32 cellular contexts compared by ENCODE assay signal in the genomic region with DNA sequence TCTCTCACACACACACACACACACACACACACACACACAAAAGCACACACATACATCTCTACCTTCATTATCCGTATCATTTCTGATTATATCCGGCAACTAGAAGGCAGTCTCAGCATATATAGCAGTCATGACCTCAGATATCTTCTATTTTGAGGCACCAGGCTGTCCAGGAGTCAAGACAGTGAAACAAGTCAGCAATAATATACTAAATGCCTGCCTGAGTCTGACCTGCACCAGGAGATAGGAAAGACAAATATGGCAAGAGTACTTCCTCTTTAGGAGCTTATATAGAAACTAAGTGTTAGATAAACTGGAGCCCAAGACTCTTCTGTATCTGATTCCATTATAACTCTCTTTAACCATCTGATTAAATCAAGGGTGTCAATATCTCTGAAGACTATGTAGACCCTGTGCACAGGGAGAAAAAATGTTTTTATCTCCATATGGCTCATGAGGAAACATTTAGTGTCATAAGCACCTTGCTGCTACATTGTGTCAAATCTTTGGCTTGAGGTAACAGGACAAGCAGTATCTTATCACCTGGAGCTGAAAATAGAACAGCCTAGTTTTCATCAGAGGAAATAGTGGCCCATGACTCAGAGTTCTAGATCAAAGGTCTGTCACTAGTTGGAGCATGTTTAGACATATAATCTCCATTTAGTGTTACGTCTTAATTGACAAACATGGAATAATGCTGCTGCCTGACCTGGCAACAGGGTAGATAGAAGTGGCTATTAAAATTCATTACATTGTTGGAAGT. TPM values are rescaled to one million over a fixed set of nuclear protein-coding genes. Genes with fewer than 3 reads are reported as not detected.
DNase-seq lines count a peak whose midpoint lies in the region; ATAC-seq and TF ChIP-seq lines count a peak whose summit lies in the region.
"Had no signal": no experiment of that assay in that cellular context is flagged by ENCODE, and none has a peak within 500 bp of the region (broad histone marks: within the 10 kb centered on the region; RNA-seq: fewer than 3 reads in every experiment).

No MANE protein-coding gene starts in this region.

- no peak for TF ChIP-seq POLR2A in gastrocnemius medialis (IDR thresholded peaks at IDR 0.05)

- in situ Hi-C loops in gastrocnemius medialis (cut with MboI; ENCODE audit: low sequenced_read_pairs in 4 of 4): no loop called here

- intact Hi-C loops in gastrocnemius medialis (cut with DNase I; ENCODE audit: low total_unique reads): no loop called here

- peak in 1 of 2 donors; percentile 24 for DNase-seq in cardiac muscle cell (ENCODE audit: low read depth in 1 of 2, low spot score in 1 of 2)
- DNase-seq in right atrium auricular region (ENCODE audit: low spot score): no peak
- DNase-seq in OCI-M1 (lab: John Stamatoyannopoulos, UW): peak; percentile 18
- DNase-seq in foreskin keratinocyte: peak; percentile 32 to 52
- no peak for DNase-seq in gastrocnemius medialis
- no peak for DNase-seq in AG20443 (ENCODE audit: low spot score)
- DNase-seq in middle frontal gyrus (ENCODE audit: extremely low spot score, low spot score): no peak
- DNase-seq: activated CD4-positive, alpha-beta memory T cell treated with anti-CD3 and anti-CD28 coated beads, Interleukin-2, amount 10 ng/mL, durations not matched to agents 7 days and 5 days; activated CD8-positive, alpha-beta memory T cell treated with anti-CD3 and anti-CD28 coated beads, Interleukin-2, amount 50 U/mL, for 48 hours; activated naive CD4-positive, alpha-beta T cell treated with anti-CD3 and anti-CD28 coated beads, Interleukin-2, amount 50 U/mL, for 16 hours; amniotic stem cell; colonic mucosa; COR-L47; effector CD8-positive, alpha-beta T cell; foreskin fibroblast; H9; left ventricle myocardium inferior; NCI-H2081; NCI-H446 treated with DMSO at 0.1 percent for 48 hours; stimulated activated CD4-positive, alpha-beta T cell treated with anti-CD3 and anti-CD28 coated beads, Interleukin-12 subunit alpha, Interleukin-12 subunit beta, amount 100 ng/mL, for 4 hours; stimulated activated CD4-positive, alpha-beta T cell treated with anti-CD3 and anti-CD28 coated beads, Interleukin-4, amount 100 ng/mL, for 1 hour; upper lobe of left lung had no signal

- peaks cover 13% of the 10 kb centered on the region for H3K4me1 ChIP-seq in cardiac muscle cell (ENCODE audit: low read depth)
- H3K4me1 ChIP-seq in right atrium auricular region: no peaks in the 10 kb centered on the region
- H3K4me1 ChIP-seq in foreskin keratinocyte: peaks cover 5% of the 10 kb centered on the region
- H3K4me1 ChIP-seq in gastrocnemius medialis: peaks cover 0 to 16% of the 10 kb centered on the region in 2 donors
- H3K4me1 ChIP-seq: BLaER1 treated with 17β-estradiol and CSF1 and Interleukin-3, amounts not matched to agents 10 nM and 100 nM; colonic mucosa; left ventricle myocardium inferior; upper lobe of left lung had no signal

- H3K36me3 ChIP-seq in cardiac muscle cell (no peaks in the 10 kb centered on the region), right atrium auricular region (no peaks in the 10 kb centered on the region), gastrocnemius medialis (no peaks in the 10 kb centered on the region)
- H3K36me3 ChIP-seq: BLaER1 treated with 17β-estradiol and CSF1 and Interleukin-3, amounts not matched to agents 10 nM and 100 nM; colonic mucosa; left ventricle myocardium inferior; upper lobe of left lung had no signal

- H3K27ac ChIP-seq in cardiac muscle cell: peak overlapping the region; percentile 37
- no peak overlapping the region for H3K27ac ChIP-seq in right atrium auricular region
- H3K27ac ChIP-seq in foreskin keratinocyte: no peak overlapping the region
- H3K27ac ChIP-seq in gastrocnemius medialis: peak overlapping the region in 3 of 4 donors; percentile 27 to 74 (median 27)
- H3K27ac ChIP-seq: BLaER1 treated with 17β-estradiol and CSF1 and Interleukin-3, amounts not matched to agents 10 nM and 100 nM; colonic mucosa; left ventricle myocardium inferior; upper lobe of left lung had no signal

- H3K4me3 ChIP-seq in cardiac muscle cell (no peak overlapping the region), right atrium auricular region (no peak overlapping the region), gastrocnemius medialis (no peak overlapping the region)
- H3K4me3 ChIP-seq: BLaER1 treated with 17β-estradiol and CSF1 and Interleukin-3, amounts not matched to agents 10 nM and 100 nM; colonic mucosa; K562; left ventricle myocardium inferior; upper lobe of left lung had no signal

- H3K27me3 ChIP-seq in cardiac muscle cell (no peaks in the 10 kb centered on the region), right atrium auricular region (no peaks in the 10 kb centered on the region), foreskin keratinocyte (no peaks in the 10 kb centered on the region), gastrocnemius medialis (no peaks in the 10 kb centered on the region)
- H3K27me3 ChIP-seq: colonic mucosa, upper lobe of left lung had no signal

- TF ChIP-seq CTCF in cardiac muscle cell (IDR thresholded peaks at IDR 0.05; ENCODE audit: low read depth, low read length) (no peak), right atrium auricular region (IDR thresholded peaks at IDR 0.05) (no peak), foreskin keratinocyte (conservative IDR thresholded peaks at IDR 0.05) (no peak), gastrocnemius medialis (IDR thresholded peaks at IDR 0.05 in 4 of 5, conservative IDR thresholded peaks at IDR 0.05 in 1 of 5) (no peak)

- H3K9me3 ChIP-seq in cardiac muscle cell (ENCODE audit: low read depth) (no peaks in the 10 kb centered on the region), right atrium auricular region (no peaks in the 10 kb centered on the region), gastrocnemius medialis (no peaks in the 10 kb centered on the region)
- H3K9me3 ChIP-seq: colonic mucosa, left ventricle myocardium inferior, upper lobe of left lung had no signal

- peak; percentile 81 for ATAC-seq in foreskin keratinocyte
- peak; percentile 92 to 93 for ATAC-seq in gastrocnemius medialis
- ATAC-seq in GM18909 (IDR thresholded peaks at IDR 0.05; ENCODE audit: poor library complexity, unreplicated experiment): no peak
- ATAC-seq: activated CD4-positive, CD25-positive, alpha-beta regulatory T cell treated with anti-CD3 and anti-CD28 coated beads, Interleukin-2, amount 50 U/mL, for 24 hours; K562; natural killer cell treated with Interleukin-12 subunit alpha and Interleukin-12 subunit beta and Interleukin-15 and Interleukin-18, amount 100 ng/mL, for 72 hours had no signal

RNA-seq across cellular contexts. Expression of gene FAM47B, which starts 27.0 kb away (rescaled TPM):
- not detected in 2 replicates for total RNA-seq in cardiac muscle cell
- polyA plus RNA-seq in cardiac muscle cell: not detected in 2 replicates
- total RNA-seq in right atrium auricular region: not detected
- not detected in 2 replicates for total RNA-seq in foreskin keratinocyte
- not detected in 2 replicates for polyA plus RNA-seq in foreskin keratinocyte
- total RNA-seq in gastrocnemius medialis: not detected
- total RNA-seq: activated CD4-positive, alpha-beta memory T cell treated with anti-CD3 and anti-CD28 coated beads, Interleukin-2, amount 10 ng/mL, durations not matched to agents 7 days and 5 days; colonic mucosa; H9; K562; left ventricle myocardium inferior; mesothelial cell of epicardium; natural killer cell treated with Interleukin-12 subunit alpha and Interleukin-12 subunit beta and Interleukin-15 and Interleukin-18, amount 100 ng/mL, for 72 hours; osteoblast; SK-MEL-5; subcutaneous adipose tissue; upper lobe of left lung had no signal
- polyA plus RNA-seq: esophagus, K562 had no signal

Comparison
In these comparisons a context has a peak if more than half of its experiments do, and no peak if none do; other contexts are left out.
1. H3K27ac ChIP-seq: peak in cardiac muscle cell (single experiment) and gastrocnemius medialis (3 of 4); none in right atrium auricular region (0 of 2) and foreskin keratinocyte (single experiment).
2. DNase-seq: peak in OCI-M1 (single experiment) and foreskin keratinocyte (2 of 2); none in right atrium auricular region (single experiment), gastrocnemius medialis (0 of 2), AG20443 (single experiment) and middle frontal gyrus (single experiment).